Comparison of ENCODE assay signal across 19 cellular contexts in genomic region chr9:79325501-79325900, GRCh38.
DNase-seq lines count a peak whose midpoint lies in the region; ATAC-seq and TF ChIP-seq lines count a peak whose summit lies in the region.
"Had no signal": no experiment of that assay in that cellular context is flagged by ENCODE, and none has a peak within 500 bp of the region (broad histone marks: within the 10 kb centered on the region; RNA-seq: fewer than 3 reads in every experiment).

No MANE protein-coding gene starts in this region.

- intact Hi-C loops in psoas muscle (cut with DNase I) (no loop called here), A673 (cut with micrococcal nuclease; ENCODE audit: unreplicated experiment) (no loop called here), thyroid gland (cut with DNase I) (no loop called here)

- H3K4me1 ChIP-seq in psoas muscle: no peaks in the 10 kb centered on the region
- H3K4me1 ChIP-seq in A673 (ENCODE audit: insufficient read depth, low read length, poor library complexity, severe bottlenecking): no peaks in the 10 kb centered on the region
- H3K4me1 ChIP-seq in thyroid gland: no peaks in the 10 kb centered on the region

- peak; percentile 48 to 87 (median 72) for ATAC-seq in psoas muscle
- ATAC-seq in HG02571 (IDR thresholded peaks at IDR 0.05; ENCODE audit: unreplicated experiment): no peak
- no peak for ATAC-seq in HG02759 (IDR thresholded peaks at IDR 0.05; ENCODE audit: unreplicated experiment)

- WGBS in psoas muscle, 3 donors: 41 to 53% (median 46%) methylated on average over 3 of the region's 3 CpGs
- WGBS in thyroid gland, 2 donors: 56 to 66% methylated on average over 3 of the region's 3 CpGs

- H3K36me3 ChIP-seq in psoas muscle (ENCODE audit: insufficient read depth in 1 of 2, low read depth in 1 of 2) (no peaks in the 10 kb centered on the region), A673 (ENCODE audit: insufficient read depth, low read length, poor library complexity, severe bottlenecking) (no peaks in the 10 kb centered on the region), thyroid gland (no peaks in the 10 kb centered on the region)
- H3K36me3 ChIP-seq: MG63 had no signal

- TF ChIP-seq POLR2A in thyroid gland (IDR thresholded peaks at IDR 0.05): no peak

- POLR2A ChIA-PET in A673 (lab: Charles Lee; ENCODE audit: low non-redundant PET): no interaction called here

- peak; percentile 67 for DNase-seq in EH (ENCODE audit: low read depth)
- peak; percentile 22 for DNase-seq in NCI-H226
- DNase-seq in dedifferentiated amniotic fluid mesenchymal stem cell (ENCODE audit: extremely low spot score): peak; percentile 59
- DNase-seq in psoas muscle: no peak
- DNase-seq in A673 (ENCODE audit: low spot score): no peak
- DNase-seq in thyroid gland: no peak
- DNase-seq: CD8-positive, alpha-beta memory T cell; HCEC 1CT; MG63; NCI-H1092 treated with DMSO at 0.1 percent for 48 hours; NCI-H1694; NCI-H2107; NCI-H69; NK-92 treated with Interleukin-12 subunit alpha and Interleukin-12 subunit beta, amount 100 ng/mL, for 24 hours; OCI-M1 had no signal

- no peak for TF ChIP-seq CTCF in psoas muscle (IDR thresholded peaks at IDR 0.05)
- TF ChIP-seq CTCF in A673 (conservative IDR thresholded peaks at IDR 0.05; ENCODE audit: low read depth, low read length): no peak
- no peak for TF ChIP-seq CTCF in thyroid gland (IDR thresholded peaks at IDR 0.05)

- CTCF ChIA-PET in A673 (lab: Charles Lee): no interaction called here

- no peak overlapping the region for H3K4me3 ChIP-seq in psoas muscle
- no peak overlapping the region for H3K4me3 ChIP-seq in A673 (ENCODE audit: low read depth, low read length, poor library complexity, severe bottlenecking)
- no peak overlapping the region for H3K4me3 ChIP-seq in thyroid gland (replicated peaks in 1 of 3)
- H3K4me3 ChIP-seq: MG63 had no signal

- H3K9me3 ChIP-seq in psoas muscle: no peaks in the 10 kb centered on the region
- no peaks in the 10 kb centered on the region for H3K9me3 ChIP-seq in A673 (ENCODE audit: low read depth, low read length, poor library complexity, severe bottlenecking)
- H3K9me3 ChIP-seq in thyroid gland: no peaks in the 10 kb centered on the region
- H3K9me3 ChIP-seq: MG63 had no signal

- BruUV-seq in A673 (replicated peaks; lab: Mats Ljungman, UMichigan): no TSS peak

- no peak overlapping the region for H3K27ac ChIP-seq in psoas muscle
- H3K27ac ChIP-seq in A673 (ENCODE audit: low read depth, low read length, poor library complexity, severe bottlenecking): no peak overlapping the region
- no peak overlapping the region for H3K27ac ChIP-seq in thyroid gland
- H3K27ac ChIP-seq: HL-60, KMS-11 had no signal

- H3K27me3 ChIP-seq in psoas muscle (ENCODE audit: insufficient read depth in 3 of 3, low read length in 2 of 3) (no peaks in the 10 kb centered on the region), A673 (replicated peaks; ENCODE audit: insufficient read depth, low read depth, low read length, poor library complexity) (peaks cover 37% of the 10 kb centered on the region), thyroid gland (no peaks in the 10 kb centered on the region)
- H3K27me3 ChIP-seq: MG63 had no signal

Comparison
In these comparisons a context has a peak if more than half of its experiments do, and no peak if none do; other contexts are left out.
1. DNase-seq: peak in EH (single experiment), NCI-H226 (single experiment) and dedifferentiated amniotic fluid mesenchymal stem cell (single experiment); none in psoas muscle (0 of 2), A673 (single experiment) and thyroid gland (0 of 2).
2. ATAC-seq: peak in psoas muscle (4 of 4); none in HG02571 (single experiment) and HG02759 (single experiment).